2 cellular contexts compared by ENCODE assay signal in genomic region chr5:35094966-35095365, GRCh38.
TF ChIP-seq lines count a peak whose summit lies in the region.

No MANE protein-coding gene starts in this region.

TF ChIP-seq in HepG2, 621 proteins besides CTCF, POLR2A, EP300 and RAD21:
- TF ChIP-seq HNRNPH1 (optimal IDR thresholded peaks at IDR 0.05; ENCODE audit: low read depth, low read length) (no peak), ZBTB37 (CRISPR knock-in tag; IDR thresholded peaks at IDR 0.05) (no peak), BCLAF1 (IDR thresholded peaks at IDR 0.05) (no peak), MAX (IDR thresholded peaks at IDR 0.05) (0 out of 2 replicates have a peak, but pooled peaks have one; percentile 6)

TF ChIP-seq in WTC11, 78 proteins besides CTCF, POLR2A, EP300 and RAD21:
- TF ChIP-seq PREB (CRISPR knock-in tag; IDR thresholded peaks at IDR 0.05; ENCODE audit: borderline replicate concordance) (no peak), FOXJ3 (CRISPR knock-in tag; IDR thresholded peaks at IDR 0.05; ENCODE audit: borderline replicate concordance) (no peak), AFF4 (CRISPR knock-in tag; IDR thresholded peaks at IDR 0.05; ENCODE audit: borderline replicate concordance) (no peak), ZNF396 (CRISPR knock-in tag; IDR thresholded peaks at IDR 0.05; ENCODE audit: borderline replicate concordance) (no peak), JAZF1 (CRISPR knock-in tag; IDR thresholded peaks at IDR 0.05) (no peak), ZMAT4 (CRISPR knock-in tag; IDR thresholded peaks at IDR 0.05) (no peak), ZNF232 (CRISPR knock-in tag; IDR thresholded peaks at IDR 0.05) (no peak), ZSCAN18 (CRISPR knock-in tag; IDR thresholded peaks at IDR 0.05) (no peak), NFATC4 (CRISPR knock-in tag; IDR thresholded peaks at IDR 0.05) (no peak), RELA (CRISPR knock-in tag; IDR thresholded peaks at IDR 0.05; ENCODE audit: borderline replicate concordance) (no peak), RORB (CRISPR knock-in tag; IDR thresholded peaks at IDR 0.05) (no peak), JUN (CRISPR knock-in tag; IDR thresholded peaks at IDR 0.05) (no peak), ZNF423 (CRISPR knock-in tag; IDR thresholded peaks at IDR 0.05) (no peak), CREM (CRISPR knock-in tag; IDR thresholded peaks at IDR 0.05) (no peak), ELF4 (CRISPR knock-in tag; IDR thresholded peaks at IDR 0.05; ENCODE audit: low read depth) (no peak), NR3C1 (CRISPR knock-in tag; conservative IDR thresholded peaks at IDR 0.05; ENCODE audit: low read depth) (no peak), PRDM15 (CRISPR knock-in tag; IDR thresholded peaks at IDR 0.05) (no peak), GRHL2 (CRISPR knock-in tag; IDR thresholded peaks at IDR 0.05; ENCODE audit: insufficient replicate concordance, severe bottlenecking) (no peak), E2F4 (CRISPR knock-in tag; IDR thresholded peaks at IDR 0.05; ENCODE audit: borderline replicate concordance, low read depth) (no peak)
